Comparison of ENCODE assay signal across 8 cellular contexts in genomic region chr1:9539829-9540550, GRCh38.
DNase-seq lines count a peak whose midpoint lies in the region; ATAC-seq and TF ChIP-seq lines count a peak whose summit lies in the region.

No MANE protein-coding gene starts in this region.

- H3K4me1 Mint-ChIP-seq in stimulated activated naive B cell treated with anti-CD40 and anti-IgM and Interleukin-4, amounts not matched to agents 10 μg/mL and 1 μg/mL and 100 μg/mL, for 72 hours, result peaks cover 21 to 46% of the 10 kb centered on the region in 2 donors

- peaks cover 0 to 1% of the 10 kb centered on the region in 2 donors for H3K9me3 Mint-ChIP-seq in stimulated activated naive B cell treated with anti-CD40 and anti-IgM and Interleukin-4, amounts not matched to agents 10 μg/mL and 1 μg/mL and 100 μg/mL, for 72 hours

- H3K36me3 Mint-ChIP-seq in stimulated activated naive B cell treated with anti-CD40 and anti-IgM and Interleukin-4, amounts not matched to agents 10 μg/mL and 1 μg/mL and 100 μg/mL, for 72 hours, result peaks cover 7 to 9% of the 10 kb centered on the region in 2 donors

- no peaks in the 10 kb centered on the region for H3K36me3 ChIP-seq in mucosa of stomach (ENCODE audit: control insufficient read depth, insufficient read depth, low read length)

- peak overlapping the region; percentile 66 for H3K4me3 ChIP-seq in mucosa of stomach (ENCODE audit: low read length)

- TF ChIP-seq POLR2A in erythroblast (IDR thresholded peaks at IDR 0.05; ENCODE audit: low read length), result no peak

- H3K9me3 ChIP-seq in mucosa of stomach (ENCODE audit: control insufficient read depth, low read length), result no peaks in the 10 kb centered on the region

- peak overlapping the region; percentile 96 for H3K27ac Mint-ChIP-seq in stimulated activated naive B cell treated with anti-CD40 and anti-IgM and Interleukin-4, amounts not matched to agents 10 μg/mL and 1 μg/mL and 100 μg/mL, for 72 hours

- peak overlapping the region; percentile 80 for H3K9ac ChIP-seq in mucosa of stomach (ENCODE audit: low read length)

- H3K27me3 Mint-ChIP-seq in stimulated activated naive B cell treated with anti-CD40 and anti-IgM and Interleukin-4, amounts not matched to agents 10 μg/mL and 1 μg/mL and 100 μg/mL, for 72 hours, result no peaks in the 10 kb centered on the region

- peak; percentile 10 to 26 (median 15) for DNase-seq in activated CD4-positive, CD25-positive, alpha-beta regulatory T cell (lab: John Stamatoyannopoulos, UW)
- no peak for DNase-seq in activated CD4-positive, CD25-positive, alpha-beta regulatory T cell treated with anti-CD3 and anti-CD28 coated beads, Interleukin-2, amount 50 U/mL, for 72 hours
- DNase-seq in NCI-H1105 treated with DMSO at 0.1 percent for 48 hours (lab: John Stamatoyannopoulos, UW) (peak; percentile 43), erythroblast (lab: John Stamatoyannopoulos, UW) (peak; percentile 66 to 83)
- peak; percentile 10 to 46 (median 29) for DNase-seq in activated CD8-positive, alpha-beta memory T cell treated with anti-CD3 and anti-CD28 coated beads for 48 hours (ENCODE audit: low read depth in 2 of 3, low spot score in 2 of 3)
- no peak for DNase-seq in stimulated activated naive B cell treated with anti-CD40 and anti-IgM and Interleukin-4, amounts not matched to agents 10 μg/mL and 1 μg/mL and 100 μg/mL, for 72 hours

- H3K4me3 Mint-ChIP-seq in stimulated activated naive B cell treated with anti-CD40 and anti-IgM and Interleukin-4, amounts not matched to agents 10 μg/mL and 1 μg/mL and 100 μg/mL, for 72 hours, result peak overlapping the region; percentile 93

- peak; percentile 34 for ATAC-seq in HG02763 (IDR thresholded peaks at IDR 0.05; ENCODE audit: unreplicated experiment)
- ATAC-seq in stimulated activated naive B cell treated with anti-CD40 and anti-IgM and Interleukin-4, amounts not matched to agents 10 μg/mL and 1 μg/mL and 100 μg/mL, for 72 hours (replicated peaks), result peak; percentile 65 to 67

- no peaks in the 10 kb centered on the region for H3K27me3 ChIP-seq in mucosa of stomach (ENCODE audit: control insufficient read depth, insufficient read depth, low read length)

- H3K4me1 ChIP-seq in mucosa of stomach (ENCODE audit: control insufficient read depth, insufficient read depth, low read length), result peaks cover 29% of the 10 kb centered on the region

Comparison
In these comparisons a context has a peak if more than half of its experiments do, and no peak if none do; other contexts are left out.
1. DNase-seq: peak in activated CD4-positive, CD25-positive, alpha-beta regulatory T cell (4 of 4), NCI-H1105 treated with DMSO at 0.1 percent for 48 hours (single experiment), activated CD8-positive, alpha-beta memory T cell treated with anti-CD3 and anti-CD28 coated beads for 48 hours (3 of 3) and erythroblast (2 of 2); none in activated CD4-positive, CD25-positive, alpha-beta regulatory T cell treated with anti-CD3 and anti-CD28 coated beads, Interleukin-2, amount 50 U/mL, for 72 hours (single experiment) and stimulated activated naive B cell treated with anti-CD40 and anti-IgM and Interleukin-4, amounts not matched to agents 10 μg/mL and 1 μg/mL and 100 μg/mL, for 72 hours (single experiment).